In genomic region chr16:77169650-77170236, GRCh38 we compare ENCODE assay signal across 8 cellular contexts. TPM values are rescaled to one million over a fixed set of nuclear protein-coding genes. Genes with fewer than 3 reads are reported as not detected.
DNase-seq lines count a peak whose midpoint lies in the region; ATAC-seq and TF ChIP-seq lines count a peak whose summit lies in the region.

No MANE protein-coding gene starts in this region.

- peak; percentile 64 for DNase-seq in stimulated activated CD4-positive, alpha-beta T cell treated with anti-CD3 and anti-CD28 coated beads, Interleukin-15, amount 100 ng/mL, for 24 hours
- no peak for DNase-seq in stimulated activated CD4-positive, alpha-beta T cell treated with anti-CD3 and anti-CD28 coated beads, Interleukin-4, amount 100 ng/mL, for 4 hours
- DNase-seq in NCI-H2029 (lab: John Stamatoyannopoulos, UW) (peak; percentile 44), activated B cell treated with CpG ODN at 0.5 μM for 24 hours (no peak), fibroblast of villous mesenchyme (ENCODE audit: low read depth) (peak; percentile 33), spleen (no peak), globus pallidus (ENCODE audit: low spot score) (no peak)

- no peak overlapping the region for H3K4me3 Mint-ChIP-seq in activated B cell treated with CpG ODN at 0.5 μM for 24 hours

- CTCF ChIA-PET in activated B cell treated with CpG ODN at 0.5 μM for 24 hours (lab: Charles Lee) = interaction anchor here (0.7 to 2.6 kb wide), 6 partner anchors 9 to 1970 kb away, joined by 3 to 15 read pairs (median 4); no protein-coding TSS in a partner anchor

- no peaks in the 10 kb centered on the region for H3K9me3 Mint-ChIP-seq in activated B cell treated with CpG ODN at 0.5 μM for 24 hours

- WGBS in spleen, 5 donors = 17 to 24% (median 21%) methylated on average over 6 of the region's 6 CpGs

- TF ChIP-seq POLR2A in spleen (IDR thresholded peaks at IDR 0.05) = no peak

- H3K27ac Mint-ChIP-seq in activated B cell treated with CpG ODN at 0.5 μM for 24 hours = no peak overlapping the region

- no peaks in the 10 kb centered on the region for H3K36me3 ChIP-seq in spleen

- peaks cover 0 to 38% (median 11%) of the 10 kb centered on the region in 7 donors for H3K27me3 ChIP-seq in spleen (replicated peaks in 1 of 7)

- ATAC-seq in HG02571 (IDR thresholded peaks at IDR 0.05; ENCODE audit: unreplicated experiment) (peak; percentile 55), activated B cell treated with CpG ODN at 0.5 μM for 24 hours (ENCODE audit: low read depth) (peak; percentile 40)

- TF ChIP-seq CTCF in activated B cell treated with CpG ODN at 0.5 μM for 24 hours (IDR thresholded peaks at IDR 0.05) = no peak
- peak; percentile 78 for TF ChIP-seq CTCF in fibroblast of villous mesenchyme (IDR thresholded peaks at IDR 0.05; ENCODE audit: insufficient read depth, low read depth, low read length)
- peak in 9 of 11 experiments; percentile 17 to 65 (median 49) for TF ChIP-seq CTCF in spleen (IDR thresholded peaks at IDR 0.05 in 8 of 11, conservative IDR thresholded peaks at IDR 0.05 in 3 of 11)

- no peaks in the 10 kb centered on the region for H3K4me1 ChIP-seq in spleen

- H3K4me3 ChIP-seq in fibroblast of villous mesenchyme (ENCODE audit: low read depth, low read length) (no peak overlapping the region), spleen (no peak overlapping the region)

- H3K36me3 Mint-ChIP-seq in activated B cell treated with CpG ODN at 0.5 μM for 24 hours (ENCODE audit: low read depth) = no peaks in the 10 kb centered on the region

- H3K4me1 Mint-ChIP-seq in activated B cell treated with CpG ODN at 0.5 μM for 24 hours = no peaks in the 10 kb centered on the region

- H3K27me3 Mint-ChIP-seq in activated B cell treated with CpG ODN at 0.5 μM for 24 hours = peaks cover 31% of the 10 kb centered on the region

- intact Hi-C loops in activated B cell treated with CpG ODN at 0.5 μM for 24 hours (cut with micrococcal nuclease) (no loop called here), spleen (cut with DNase I; ENCODE audit: low total_unique reads) (loop anchor here (2.0 kb wide), 1 partner anchor 1381 kb away; no protein-coding TSS in a partner anchor)

- POLR2A ChIA-PET in activated B cell treated with CpG ODN at 0.5 μM for 24 hours (lab: Charles Lee) = no interaction called here

- H3K9me3 ChIP-seq in spleen = no peaks in the 10 kb centered on the region

- no peak overlapping the region for H3K27ac ChIP-seq in spleen

RNA-seq across cellular contexts. Expression of gene MON1B, which starts 21.2 kb away (rescaled TPM):
- total RNA-seq in activated B cell treated with CpG ODN at 0.5 μM for 24 hours = 70.7 and 73.2 TPM in 2 replicates
- total RNA-seq in fibroblast of villous mesenchyme = 10.4 and 11.0 TPM in 2 replicates
- total RNA-seq in spleen = 10 to 100 TPM; 32.7 to 71.0 (median 56.4) TPM
- 10 to 100 TPM in 2 of 3 donors, 1 to 10 TPM in 1; 7.5 to 16.0 (median 11.2) TPM for polyA plus RNA-seq in spleen

RNA-seq across cellular contexts. Expression of gene SYCE1L, which starts 29.5 kb away (rescaled TPM):
- total RNA-seq in activated B cell treated with CpG ODN at 0.5 μM for 24 hours (5.1 and 6.3 TPM in 2 replicates), fibroblast of villous mesenchyme (0.32 TPM in 1 of 2 replicates, not detected in the other), spleen (1 to 10 TPM in 5 of 7 donors, not detected in 2; 1.4 to 7.2 (median 3.2) TPM)
- 1 to 10 TPM; 5.3 to 9.6 (median 7.0) TPM for polyA plus RNA-seq in spleen

Comparison
In these comparisons a context has a peak if more than half of its experiments do, and no peak if none do; other contexts are left out.
1. DNase-seq: peak in stimulated activated CD4-positive, alpha-beta T cell treated with anti-CD3 and anti-CD28 coated beads, Interleukin-15, amount 100 ng/mL, for 24 hours (single experiment), NCI-H2029 (single experiment) and fibroblast of villous mesenchyme (single experiment); none in stimulated activated CD4-positive, alpha-beta T cell treated with anti-CD3 and anti-CD28 coated beads, Interleukin-4, amount 100 ng/mL, for 4 hours (0 of 2), activated B cell treated with CpG ODN at 0.5 μM for 24 hours (single experiment), spleen (single experiment) and globus pallidus (single experiment).